Comparison of ENCODE assay signal across 8 cellular contexts in the genomic region with DNA sequence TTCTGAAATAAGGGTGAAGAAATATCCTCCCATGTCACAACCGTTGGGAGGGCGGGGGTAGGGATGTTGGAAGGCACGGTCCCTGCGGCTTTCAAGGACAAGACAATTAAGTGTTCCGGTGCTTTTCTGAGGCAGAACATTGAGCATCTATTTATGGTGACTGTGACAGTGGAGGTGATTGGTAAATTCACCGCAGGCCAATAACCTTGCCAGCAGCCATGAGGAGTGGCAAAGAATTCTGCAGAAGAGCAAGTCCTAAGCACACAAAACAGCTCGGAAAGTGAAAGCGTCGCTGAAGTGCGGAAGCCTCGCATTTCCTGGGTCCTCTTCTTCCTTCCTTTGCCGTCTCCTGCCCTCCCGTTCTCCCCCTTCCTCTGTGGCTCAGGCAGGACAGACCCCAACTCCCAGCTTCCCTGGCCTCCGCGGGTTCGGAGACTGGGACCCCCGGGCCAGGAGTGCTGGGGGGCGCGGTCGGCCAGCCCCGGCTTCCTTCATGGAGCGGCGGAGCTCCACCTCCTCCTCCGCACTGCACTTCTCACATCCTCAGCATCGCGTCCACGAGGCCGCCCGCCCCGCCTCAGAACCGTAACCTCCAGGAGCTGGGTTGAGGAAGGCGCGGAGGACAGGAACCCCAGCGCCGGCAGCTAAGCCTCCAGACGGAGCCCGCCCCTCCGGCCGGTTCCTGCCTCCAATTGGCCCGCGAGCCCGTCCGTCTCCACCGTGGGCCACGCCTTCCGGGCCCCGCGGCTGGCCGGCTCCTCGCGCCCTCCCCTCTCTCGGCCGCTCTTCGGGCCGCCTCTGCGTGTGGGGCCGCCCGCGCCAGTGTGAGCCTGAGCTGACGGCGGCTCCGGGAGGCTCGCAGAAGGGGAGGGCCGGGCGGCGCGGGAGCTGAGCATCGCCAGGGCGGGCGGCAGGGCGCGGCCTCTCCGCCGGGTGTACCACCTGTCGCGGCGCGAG. TPM values are rescaled to one million over a fixed set of nuclear protein-coding genes. Genes with fewer than 3 reads are reported as not detected.
DNase-seq lines count a peak whose midpoint lies in the region; ATAC-seq and TF ChIP-seq lines count a peak whose summit lies in the region.

A gene (plus strand): TSS at position 774 of the 957 bp plus-strand sequence. CDS start 16,703 bp downstream, outside the sequence.

- no peaks in the 10 kb centered on the region for H3K36me3 ChIP-seq in HAP-1 (replicated peaks)
- no peaks in the 10 kb centered on the region for H3K36me3 ChIP-seq in MM.1S (replicated peaks; ENCODE audit: insufficient read depth, low read length)

- H3K9me3 Mint-ChIP-seq in nephron = no peaks in the 10 kb centered on the region

- H4K20me1 ChIP-seq in MM.1S (ENCODE audit: insufficient read depth, low read length) = no peaks in the 10 kb centered on the region; the same call in none of the 2 replicates

- ATAC-seq in stimulated activated naive CD8-positive, alpha-beta T cell treated with anti-CD3 and anti-CD28 coated beads, Interleukin-15, Interleukin-2, amounts not matched to agents 100 U/mL and 50 U/mL, for 24 hours = peak; percentile 98

- peak within 1 kb of the TSS; percentile 79 to 97 (median 97) for H3K27ac Mint-ChIP-seq in nephron

- H3K4me3 Mint-ChIP-seq in nephron = peak within 1 kb of the TSS; percentile 94 to 98 (median 97)

- peak within 1 kb of the TSS; percentile 83 for H3K9ac ChIP-seq in MM.1S (ENCODE audit: low read length)

- no peaks in the 10 kb centered on the region for H3K36me3 Mint-ChIP-seq in nephron (ENCODE audit: low read depth)

- H3F3A ChIP-seq in MM.1S (ENCODE audit: insufficient read depth, low read length) = peaks cover 17% of the 10 kb centered on the region

- H3K4me3 ChIP-seq in HAP-1 = peak within 1 kb of the TSS; percentile 61
- H3K4me3 ChIP-seq in MM.1S (ENCODE audit: low read length) = peak within 1 kb of the TSS; percentile 81
- peak within 1 kb of the TSS; percentile 91 for H3K4me3 ChIP-seq in fibroblast of the aortic adventitia (ENCODE audit: low read depth, low read length)

- H3K9me3 ChIP-seq in HAP-1 (no peaks in the 10 kb centered on the region), MM.1S (replicated peaks; ENCODE audit: insufficient read depth, low read length) (no peaks in the 10 kb centered on the region)

- peak within 1 kb of the TSS; percentile 83 for H3K27ac ChIP-seq in MM.1S (ENCODE audit: low read length)

- DNase-seq in G401 (ENCODE audit: low spot score) (peak; percentile 93), HAP-1 (ENCODE audit: low spot score in 2 of 2) (peak; percentile 90 to 92), MM.1S (peak; percentile 92), SHP77 treated with DMSO at 0.1 percent for 48 hours (lab: John Stamatoyannopoulos, UW) (peak; percentile 63), fibroblast of the aortic adventitia (ENCODE audit: low read depth) (peak; percentile 86)
- DNase-seq in activated effector memory CD4-positive, alpha-beta T cell treated with anti-CD3 and anti-CD28 coated beads, Interleukin-2, amount 50 U/mL, for 16 hours = peak; percentile 96
- peak; percentile 93 for DNase-seq in stimulated activated naive CD8-positive, alpha-beta T cell treated with anti-CD3 and anti-CD28 coated beads, Interleukin-15, Interleukin-2, amounts not matched to agents 100 U/mL and 50 U/mL, for 24 hours

- peak within 1 kb of the TSS; percentile 77 for H3K4me2 ChIP-seq in MM.1S (ENCODE audit: low read depth, low read length)

- in situ Hi-C loops in G401 (cut with HindIII; ENCODE audit: low sequenced_read_pairs) (no loop called here), HAP-1 (cut with MboI; ENCODE audit: low sequenced_read_pairs) (no loop called here)

- H3K79me2 ChIP-seq in MM.1S (ENCODE audit: low read length) = peaks cover 43% of the 10 kb centered on the region

- H3K4me1 Mint-ChIP-seq in nephron = peaks cover 6% of the 10 kb centered on the region

- peaks cover 3% of the 10 kb centered on the region for H3K27me3 Mint-ChIP-seq in nephron (ENCODE audit: low read depth)

- no peaks in the 10 kb centered on the region for H3K9me2 ChIP-seq in MM.1S (replicated peaks; ENCODE audit: insufficient read depth, low read length)

- H2AFZ ChIP-seq in MM.1S (ENCODE audit: low read length) = peak within 1 kb of the TSS; percentile 96

- H3K27me3 ChIP-seq in HAP-1 (ENCODE audit: low read depth) = no peaks in the 10 kb centered on the region
- H3K27me3 ChIP-seq in MM.1S (replicated peaks; ENCODE audit: insufficient read depth, low read length) = no peaks in the 10 kb centered on the region

- no peak for TF ChIP-seq CTCF in MM.1S (IDR thresholded peaks at IDR 0.05; ENCODE audit: low read length)
- TF ChIP-seq CTCF in fibroblast of the aortic adventitia (IDR thresholded peaks at IDR 0.05; ENCODE audit: insufficient read depth, low read length) = no peak
- TF ChIP-seq CTCF in nephron (IDR thresholded peaks at IDR 0.05; ENCODE audit: unreplicated experiment in 3 of 3) = no peak

- H3K4me1 ChIP-seq in HAP-1 = peaks cover 15% of the 10 kb centered on the region
- H3K4me1 ChIP-seq in MM.1S (ENCODE audit: low read length) = peaks cover 9% of the 10 kb centered on the region

RNA-seq across cellular contexts. Expression of the gene that starts here (rescaled TPM):
- total RNA-seq in G401 (2014; rRNA removed; shearing (Covaris generic)) = 91.9 and 125 TPM in 2 replicates
- total RNA-seq in fibroblast of the aortic adventitia (ENCODE audit: low replicate concordance) = 37.9 and 48.6 TPM in 2 replicates

Comparison
In these comparisons a context has a peak if more than half of its experiments do, and no peak if none do; other contexts are left out.
1. Peak in every context shown above with its lines: DNase-seq, ATAC-seq, H3K4me3 ChIP-seq and H3K27ac ChIP-seq.